ENCODE assay signal across 15 cellular contexts in the genomic region with DNA sequence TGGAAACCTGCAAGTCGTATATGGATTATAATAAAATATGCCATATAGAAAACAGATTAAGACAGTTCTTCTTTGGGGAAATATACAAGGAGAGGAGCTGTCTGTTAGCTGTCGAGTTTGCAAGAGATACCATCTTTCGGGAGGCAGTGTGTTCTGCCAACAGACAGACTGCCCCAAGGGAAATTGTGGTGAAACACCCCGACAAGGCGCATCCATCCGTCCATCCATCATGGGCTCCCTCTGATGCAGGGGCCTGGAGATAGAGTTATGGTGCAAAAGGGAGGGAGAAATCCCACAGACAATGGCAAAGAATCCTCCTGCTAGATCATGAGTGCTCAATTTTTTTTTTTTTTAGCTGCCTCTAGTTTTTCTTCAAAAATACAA.
"Had no signal": no experiment of that assay in that cellular context is flagged by ENCODE, and none has a peak within 500 bp of the region (broad histone marks: within the 10 kb centered on the region; RNA-seq: fewer than 3 reads in every experiment).

No MANE protein-coding gene starts in this region.

- ATAC-seq: activated T-helper 17 cell treated with anti-CD3 and anti-CD28 coated beads, Interleukin-2, amount 50 U/mL, for 72 hours; mucosa of descending colon; WTC11 had no signal

- H3K9me3 Mint-ChIP-seq: activated CD4-positive, alpha-beta T cell treated with anti-CD3 and anti-CD28 coated beads, Interleukin-2, amount 10 ng/mL, durations not matched to agents 24 days and 14 days; activated naive CD4-positive, alpha-beta T cell treated with anti-CD3 and anti-CD28 coated beads, Interleukin-2, amount 10 ng/mL, durations not matched to agents 7 days and 5 days; activated T-helper 17 cell treated with anti-CD3 and anti-CD28 coated beads, Interleukin-2, amount 50 U/mL, for 72 hours; endodermal cell; nephron progenitor cell; WTC11 had no signal

- H3K9me3 ChIP-seq: adrenal gland, mucosa of descending colon, upper lobe of left lung had no signal

- H3K27ac ChIP-seq: brain microvascular endothelial cell, upper lobe of left lung had no signal

- H3K27ac Mint-ChIP-seq: activated CD4-positive, alpha-beta T cell treated with anti-CD3 and anti-CD28 coated beads, Interleukin-2, amount 10 ng/mL, durations not matched to agents 24 days and 14 days; activated naive CD4-positive, alpha-beta T cell treated with anti-CD3 and anti-CD28 coated beads, Interleukin-2, amount 10 ng/mL, durations not matched to agents 7 days and 5 days; activated T-helper 17 cell treated with anti-CD3 and anti-CD28 coated beads, Interleukin-2, amount 50 U/mL, for 72 hours; endodermal cell; nephron progenitor cell; WTC11 had no signal

- H3K36me3 ChIP-seq: adrenal gland, upper lobe of left lung had no signal

- H3K4me1 ChIP-seq: adrenal gland, upper lobe of left lung had no signal

- H3K27me3 ChIP-seq: adrenal gland, brain microvascular endothelial cell, upper lobe of left lung had no signal

- H3K4me3 ChIP-seq: adrenal gland, mucosa of descending colon, upper lobe of left lung had no signal

- H3K4me1 Mint-ChIP-seq: activated naive CD4-positive, alpha-beta T cell treated with anti-CD3 and anti-CD28 coated beads, Interleukin-2, amount 10 ng/mL, durations not matched to agents 7 days and 5 days; activated T-helper 17 cell treated with anti-CD3 and anti-CD28 coated beads, Interleukin-2, amount 50 U/mL, for 72 hours had no signal

- H3K4me3 Mint-ChIP-seq: activated CD4-positive, alpha-beta T cell treated with anti-CD3 and anti-CD28 coated beads, Interleukin-2, amount 10 ng/mL, durations not matched to agents 24 days and 14 days; activated naive CD4-positive, alpha-beta T cell treated with anti-CD3 and anti-CD28 coated beads, Interleukin-2, amount 10 ng/mL, durations not matched to agents 7 days and 5 days; activated T-helper 17 cell treated with anti-CD3 and anti-CD28 coated beads, Interleukin-2, amount 50 U/mL, for 72 hours; endodermal cell; nephron progenitor cell; WTC11 had no signal

- H3K36me3 Mint-ChIP-seq: activated naive CD4-positive, alpha-beta T cell treated with anti-CD3 and anti-CD28 coated beads, Interleukin-2, amount 10 ng/mL, durations not matched to agents 7 days and 5 days; WTC11 had no signal

- DNase-seq: activated CD4-positive, alpha-beta T cell treated with anti-CD3 and anti-CD28 coated beads, Interleukin-2, amount 10 ng/mL, durations not matched to agents 24 days and 14 days; activated naive CD4-positive, alpha-beta T cell treated with anti-CD3 and anti-CD28 coated beads, Interleukin-2, amount 10 ng/mL, durations not matched to agents 7 days and 5 days; activated T-cell treated with anti-CD3 and anti-CD28 coated beads for 4 hours; brain microvascular endothelial cell; dermis blood vessel endothelial cell; endodermal cell; mucosa of descending colon; nephron progenitor cell; stimulated activated CD4-positive, alpha-beta T cell treated with anti-CD3 and anti-CD28 coated beads, Interleukin-12 subunit alpha, Interleukin-12 subunit beta, amount 100 ng/mL, for 4 hours; stimulated activated naive CD4-positive, alpha-beta T cell; T-helper 1 cell; upper lobe of left lung had no signal
